8 cellular contexts compared by ENCODE assay signal in genomic region chr11:13462311-13462927, GRCh38. TPM values are rescaled to one million over a fixed set of nuclear protein-coding genes. Genes with fewer than 3 reads are reported as not detected.
DNase-seq lines count a peak whose midpoint lies in the region; ATAC-seq and TF ChIP-seq lines count a peak whose summit lies in the region.

No MANE protein-coding gene starts in this region.

- H3K4me3 ChIP-seq in left lung, result peak overlapping the region; percentile 77 to 93

- ATAC-seq in HG02852 (IDR thresholded peaks at IDR 0.05; ENCODE audit: unreplicated experiment), result peak; percentile 47
- peak; percentile 60 for ATAC-seq in left lung

- peak overlapping the region; percentile 86 to 96 for H3K27ac ChIP-seq in left lung

- H3K27me3 ChIP-seq in left lung, result no peaks in the 10 kb centered on the region

- no peaks in the 10 kb centered on the region for H3K36me3 ChIP-seq in left lung

- no peak for TF ChIP-seq CTCF in left lung (IDR thresholded peaks at IDR 0.05)

- H3K4me1 ChIP-seq in left lung, result peaks cover 4 to 41% of the 10 kb centered on the region in 2 donors

- DNase-seq in NCI-H446 (lab: John Stamatoyannopoulos, UW), result peak; percentile 44 to 45
- DNase-seq in NCI-H446 treated with DMSO at 0.1 percent for 48 hours (lab: John Stamatoyannopoulos, UW), result no peak
- DNase-seq in NCI-H1694 treated with DMSO at 0.1 percent for 48 hours (lab: John Stamatoyannopoulos, UW), result peak; percentile 33
- DNase-seq in activated CD4-positive, CD25-positive, alpha-beta regulatory T cell (lab: John Stamatoyannopoulos, UW), result peak; percentile 17 to 37 (median 23)
- DNase-seq in cerebellum (ENCODE audit: low spot score), result peak; percentile 59
- peak; percentile 70 to 88 for DNase-seq in left lung
- peak; percentile 61 for DNase-seq in stimulated activated CD4-positive, alpha-beta T cell treated with anti-CD3 and anti-CD28 coated beads, Interleukin-4, amount 100 ng/mL, for 24 hours

- intact Hi-C loops in left lung (cut with DNase I), result no loop called here

- H3K9me3 ChIP-seq in left lung, result no peaks in the 10 kb centered on the region

RNA-seq across cellular contexts. Expression of gene BTBD10, which starts 0.6 kb away (rescaled TPM):
- 102 TPM for total RNA-seq in cerebellum
- 10 to 100 TPM; 24.8 to 25.9 TPM for total RNA-seq in left lung

RNA-seq across cellular contexts. Expression of gene PTH, which starts 33.4 kb away (rescaled TPM):
- total RNA-seq in cerebellum (not detected), left lung (not detected)
